In genomic region chr17:538096-538973, GRCh38 we compare ENCODE assay signal across 13 cellular contexts.
A peak's percentile ranks its signal among the peaks of the same experiment; 100 is the strongest.
DNase-seq lines count a peak whose midpoint lies in the region; ATAC-seq, FAIRE-seq and TF ChIP-seq lines count a peak whose summit lies in the region.
"Had no signal": no experiment of that assay in that cellular context is flagged by ENCODE, and none has a peak within 500 bp of the region (broad histone marks: within the 10 kb centered on the region; RNA-seq: fewer than 3 reads in every experiment).

No MANE protein-coding gene starts in this region.

- H3K4me1 ChIP-seq in lower lobe of right lung: peaks cover 30% of the 10 kb centered on the region
- H3K4me1 ChIP-seq: BE2C had no signal

- intact Hi-C loops in lower lobe of right lung (cut with DNase I): no loop called here

- H3K36me3 ChIP-seq in lower lobe of right lung: peaks cover 51% of the 10 kb centered on the region
- H3K36me3 ChIP-seq: BE2C had no signal

- TF ChIP-seq CTCF in AG10803 (conservative IDR thresholded peaks at IDR 0.05; ENCODE audit: low read length): no peak
- TF ChIP-seq CTCF in astrocyte of the spinal cord (IDR thresholded peaks at IDR 0.05; ENCODE audit: low read depth, low read length): no peak
- TF ChIP-seq CTCF in lower lobe of right lung (IDR thresholded peaks at IDR 0.05): no peak
- no peak for TF ChIP-seq CTCF in D721Med (IDR thresholded peaks at IDR 0.05; ENCODE audit: insufficient read depth, missing control alignments)

- no peak for TF ChIP-seq POLR2A in erythroblast (IDR thresholded peaks at IDR 0.05; ENCODE audit: low read length)

- no peaks in the 10 kb centered on the region for H3K27me3 ChIP-seq in lower lobe of right lung (ENCODE audit: low read depth)
- H3K27me3 ChIP-seq: BE2C had no signal

- peak overlapping the region; percentile 54 for H3K27ac ChIP-seq in lower lobe of right lung
- H3K27ac ChIP-seq: KMS-11 had no signal

- ATAC-seq in lower lobe of right lung (no peak), GM19035 (IDR thresholded peaks at IDR 0.05; ENCODE audit: unreplicated experiment) (no peak)

- H3K4me3 ChIP-seq in AG10803 (ENCODE audit: low read length) (no peak overlapping the region), astrocyte of the spinal cord (ENCODE audit: low read depth, low read length) (no peak overlapping the region), lower lobe of right lung (no peak overlapping the region)

- DNase-seq in AG10803 (ENCODE audit: low read depth) (peak; percentile 65), KBM-7 (peak; percentile 51), astrocyte of the spinal cord (ENCODE audit: low read depth, low spot score) (peak; percentile 34), lower lobe of right lung (no peak), D721Med (ENCODE audit: insufficient read length, low spot score) (no peak), erythroblast (lab: John Stamatoyannopoulos, UW) (no peak), DMS79 (lab: John Stamatoyannopoulos, UW) (no peak)
- DNase-seq: BE2C; posterior cingulate gyrus; stimulated activated CD4-positive, alpha-beta T cell treated with anti-CD3 and anti-CD28 coated beads, Interleukin-4, amount 100 ng/mL, for 24 hours; stimulated activated naive CD4-positive, alpha-beta T cell treated with Interleukin-2 at 50 U/mL for 16 hours had no signal

- in situ Hi-C loops in KBM-7 (cut with MboI; ENCODE audit: low pct_unique_long_range_greater_than_20kb, low sequenced_read_pairs) (no loop called here), astrocyte of the spinal cord (cut with HindIII; ENCODE audit: low sequenced_read_pairs) (no loop called here)

- H3K9me3 ChIP-seq in lower lobe of right lung: no peaks in the 10 kb centered on the region
- H3K9me3 ChIP-seq: BE2C had no signal

- FAIRE-seq in D721Med (lab: Jason Lieb, UNC): no peak

Comparison
In these comparisons a context has a peak if more than half of its experiments do, and no peak if none do; other contexts are left out.
1. DNase-seq: peak in AG10803 (single experiment), KBM-7 (single experiment) and astrocyte of the spinal cord (single experiment); none in lower lobe of right lung (single experiment), D721Med (single experiment), erythroblast (0 of 2) and DMS79 (single experiment).